In the genomic region with DNA sequence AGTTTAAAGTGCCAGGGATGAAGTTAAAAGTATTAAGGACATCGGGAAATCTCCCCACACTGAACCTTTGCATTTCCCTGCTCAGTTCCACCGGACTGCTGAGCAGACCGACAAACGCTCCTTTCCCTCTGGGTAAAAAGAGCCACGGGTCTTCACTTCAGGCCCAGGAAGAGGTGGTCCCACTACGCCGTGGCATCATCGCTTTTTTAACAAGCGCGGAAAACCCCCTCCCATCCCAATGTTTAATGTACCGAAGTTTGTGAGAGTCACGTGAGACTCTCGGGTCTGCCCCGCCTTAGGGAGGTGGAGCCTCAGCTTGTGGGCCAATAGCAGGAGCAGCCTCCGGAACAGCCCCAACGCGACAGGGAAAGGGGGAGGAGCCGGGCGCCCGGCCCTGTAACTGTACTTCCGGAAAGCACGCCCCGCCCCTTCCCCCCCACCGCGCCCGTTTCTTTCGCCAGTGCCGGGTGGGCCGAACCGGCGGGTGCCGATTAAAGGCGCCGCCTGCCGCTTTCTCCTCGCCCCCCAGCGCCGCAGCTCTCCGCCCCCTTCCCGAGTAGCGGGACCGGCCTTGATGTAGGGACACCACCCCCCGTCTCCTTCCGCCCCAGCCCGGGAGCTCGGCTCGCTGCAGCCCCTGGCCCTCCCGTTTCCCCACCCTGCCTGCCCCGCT, we compare ENCODE assay signal across 8 cellular contexts. TPM values are rescaled to one million over a fixed set of nuclear protein-coding genes. Genes with fewer than 3 reads are reported as not detected.
DNase-seq lines count a peak whose midpoint lies in the region; ATAC-seq and TF ChIP-seq lines count a peak whose summit lies in the region.

No MANE protein-coding gene starts in this region.

- TF ChIP-seq CTCF in GM06990 (IDR thresholded peaks at IDR 0.05; ENCODE audit: insufficient read depth, low read length, poor library complexity, severe bottlenecking) (peak; percentile 3), glutamatergic neuron (IDR thresholded peaks at IDR 0.05; ENCODE audit: partially characterized antibody, unreplicated experiment) (no peak), omental fat pad (IDR thresholded peaks at IDR 0.05) (no peak), testis (IDR thresholded peaks at IDR 0.05) (no peak)

- H3K9me3 ChIP-seq in testis = no peaks in the 10 kb centered on the region

- peak; percentile 96 for DNase-seq in GM06990 (ENCODE audit: extremely low read depth, insufficient read length)
- DNase-seq in NCI-H1105 (lab: John Stamatoyannopoulos, UW) = peak; percentile 89
- peak; percentile 86 for DNase-seq in SKM-1 (lab: John Stamatoyannopoulos, UW; ENCODE audit: unreplicated experiment)
- peak; percentile 97 for DNase-seq in activated naive CD8-positive, alpha-beta T cell treated with anti-CD3 and anti-CD28 coated beads for 36 hours
- DNase-seq in glutamatergic neuron = peak; percentile 98
- peak; percentile 93 for DNase-seq in omental fat pad (ENCODE audit: low spot score)
- DNase-seq in testis = peak; percentile 99

- no peaks in the 10 kb centered on the region for H3K9me3 Mint-ChIP-seq in activated naive CD8-positive, alpha-beta T cell treated with anti-CD3 and anti-CD28 coated beads for 36 hours
- H3K9me3 Mint-ChIP-seq in glutamatergic neuron (ENCODE audit: unreplicated experiment) = peaks cover 18% of the 10 kb centered on the region

- H3K27me3 Mint-ChIP-seq in activated naive CD8-positive, alpha-beta T cell treated with anti-CD3 and anti-CD28 coated beads for 36 hours = no peaks in the 10 kb centered on the region
- peaks cover 28% of the 10 kb centered on the region for H3K27me3 Mint-ChIP-seq in glutamatergic neuron (ENCODE audit: unreplicated experiment)

- H3K4me1 ChIP-seq in testis = peaks cover 9% of the 10 kb centered on the region

- H3K36me3 Mint-ChIP-seq in activated naive CD8-positive, alpha-beta T cell treated with anti-CD3 and anti-CD28 coated beads for 36 hours = peaks cover 13% of the 10 kb centered on the region
- H3K36me3 Mint-ChIP-seq in glutamatergic neuron (ENCODE audit: unreplicated experiment) = no peaks in the 10 kb centered on the region

- intact Hi-C loops in testis (cut with DNase I; ENCODE audit: low total_unique reads) = loop anchor here (5.0 to 10.0 kb wide), 2 partner anchors 70 to 137 kb away; partner anchors contain the start of genes ACTR1A, ARL3, SFXN2 and SUFU

- TF ChIP-seq POLR2A in testis (IDR thresholded peaks at IDR 0.05) = peak; percentile 74

- peak overlapping the region; percentile 96 to 99 for H3K27ac ChIP-seq in testis

- ATAC-seq in HG02588 (IDR thresholded peaks at IDR 0.05; ENCODE audit: unreplicated experiment) (peak; percentile 49), omental fat pad (ENCODE audit: low FRiP score) (peak; percentile 79)

- H3K4me3 Mint-ChIP-seq in activated naive CD8-positive, alpha-beta T cell treated with anti-CD3 and anti-CD28 coated beads for 36 hours = peak overlapping the region; percentile 87
- H3K4me3 Mint-ChIP-seq in glutamatergic neuron (ENCODE audit: unreplicated experiment) = peak overlapping the region; percentile 90

- peaks cover 15% of the 10 kb centered on the region for H3K4me1 Mint-ChIP-seq in activated naive CD8-positive, alpha-beta T cell treated with anti-CD3 and anti-CD28 coated beads for 36 hours
- H3K4me1 Mint-ChIP-seq in glutamatergic neuron (ENCODE audit: low read depth, unreplicated experiment) = peaks cover 9% of the 10 kb centered on the region

- WGBS in testis, 2 donors = 0 to 2% methylated on average over 5 to 25 of the region's 49 CpGs

- no peaks in the 10 kb centered on the region for H3K36me3 ChIP-seq in GM06990 (ENCODE audit: control insufficient read depth, insufficient read depth, low read length)
- no peaks in the 10 kb centered on the region for H3K36me3 ChIP-seq in testis (ENCODE audit: low read depth, missing control alignments)

- no peaks in the 10 kb centered on the region for H3K27me3 ChIP-seq in GM06990 (replicated peaks; ENCODE audit: control insufficient read depth, insufficient read depth, low read length)
- H3K27me3 ChIP-seq in testis = no peaks in the 10 kb centered on the region

- peak overlapping the region; percentile 93 for H3K27ac Mint-ChIP-seq in activated naive CD8-positive, alpha-beta T cell treated with anti-CD3 and anti-CD28 coated beads for 36 hours
- H3K27ac Mint-ChIP-seq in glutamatergic neuron (ENCODE audit: unreplicated experiment) = peak overlapping the region; percentile 85

- H3K4me3 ChIP-seq in GM06990 (replicated peaks; ENCODE audit: low read depth, low read length) (peak overlapping the region; percentile 78), testis (peak overlapping the region; percentile 79 to 81)

RNA-seq across cellular contexts. Expression of gene TRIM8, which starts 2.3 kb away (rescaled TPM):
- 10 to 100 TPM; 40.4 to 41.8 TPM for total RNA-seq in activated naive CD8-positive, alpha-beta T cell treated with anti-CD3 and anti-CD28 coated beads for 36 hours
- 74.8 TPM for total RNA-seq in glutamatergic neuron (ENCODE audit: unreplicated experiment)
- total RNA-seq in omental fat pad = 100 to 1,000 TPM in 3 of 4 donors, 10 to 100 TPM in 1; 58.2 to 121 (median 103) TPM
- 100 to 1,000 TPM; 114 to 170 TPM for total RNA-seq in testis
- polyA plus RNA-seq in testis (ENCODE audit: insufficient read depth, low read depth, low replicate concordance) = 69.8 TPM

Comparison
In these comparisons a context has a peak if more than half of its experiments do, and no peak if none do; other contexts are left out.
1. Peak in every context shown above with its lines: DNase-seq, ATAC-seq, H3K4me3 ChIP-seq and H3K27ac ChIP-seq.